Comparison of ENCODE assay signal across 21 cellular contexts in genomic region chr16:78990309-78990701, GRCh38.
DNase-seq lines count a peak whose midpoint lies in the region; ATAC-seq and TF ChIP-seq lines count a peak whose summit lies in the region.
"Had no signal": no experiment of that assay in that cellular context is flagged by ENCODE, and none has a peak within 500 bp of the region (broad histone marks: within the 10 kb centered on the region; RNA-seq: fewer than 3 reads in every experiment).

No MANE protein-coding gene starts in this region.

- DNase-seq in Right ventricle myocardium superior (no peak), heart left ventricle (no peak), left kidney (ENCODE audit: low read depth, low spot score) (peak; percentile 38), NCI-H526 treated with DMSO at 0.1 percent for 48 hours (lab: John Stamatoyannopoulos, UW) (no peak), NCI-H1417 treated with DMSO at 0.1 percent for 48 hours (lab: John Stamatoyannopoulos, UW) (no peak), NCI-H510A (lab: John Stamatoyannopoulos, UW) (no peak)
- DNase-seq: activated CD4-positive, alpha-beta T cell treated with anti-CD3 and anti-CD28 coated beads, Interleukin-2, amount 10 ng/mL, durations not matched to agents 24 days and 14 days; activated T-cell treated with anti-CD3 and anti-CD28 coated beads for 4 hours; body of pancreas; DMS79 treated with DMSO at 0.1 percent for 48 hours; gastrocnemius medialis; lower lobe of right lung; NCI-H1930; nephron progenitor cell; stimulated activated naive CD4-positive, alpha-beta T cell treated with Interleukin-2 at 50 U/mL for 16 hours; T1000; upper lobe of right lung had no signal

- no peak overlapping the region for H3K4me3 ChIP-seq in heart left ventricle
- H3K4me3 ChIP-seq: body of pancreas, gastrocnemius medialis, K562, lower lobe of right lung, SJSA1, upper lobe of right lung had no signal

- H3K27ac ChIP-seq in heart left ventricle = no peak overlapping the region
- H3K27ac ChIP-seq: body of pancreas, gastrocnemius medialis, lower lobe of right lung, SJSA1, upper lobe of right lung had no signal

- ATAC-seq in Right ventricle myocardium superior (ENCODE audit: poor library complexity) = peak; percentile 19
- no peak for ATAC-seq in heart left ventricle
- ATAC-seq in HG03432 (IDR thresholded peaks at IDR 0.05; ENCODE audit: unreplicated experiment) = peak; percentile 47
- no peak for ATAC-seq in HG03196 (IDR thresholded peaks at IDR 0.05; ENCODE audit: unreplicated experiment)
- ATAC-seq: body of pancreas, gastrocnemius medialis, K562, lower lobe of right lung, upper lobe of right lung had no signal

- H3K4me1 ChIP-seq in heart left ventricle = peaks cover 0 to 13% (median 3%) of the 10 kb centered on the region in 12 donors
- H3K4me1 ChIP-seq: body of pancreas, gastrocnemius medialis, lower lobe of right lung, SJSA1, upper lobe of right lung had no signal

- H3K36me3 ChIP-seq in heart left ventricle = no peaks in the 10 kb centered on the region
- H3K36me3 ChIP-seq: gastrocnemius medialis, lower lobe of right lung, SJSA1, upper lobe of right lung had no signal

- intact Hi-C loops in Right ventricle myocardium superior (cut with DNase I) = no loop called here
- intact Hi-C loops in heart left ventricle (cut with DNase I) = no loop called here

- no peaks in the 10 kb centered on the region for H3K9me3 ChIP-seq in heart left ventricle
- H3K9me3 ChIP-seq: body of pancreas, gastrocnemius medialis, lower lobe of right lung, SJSA1, upper lobe of right lung had no signal

- WGBS in heart left ventricle, 4 donors = 44 to 62% (median 54%) methylated on average over 5 of the region's 5 CpGs

- TF ChIP-seq POLR2A in heart left ventricle (IDR thresholded peaks at IDR 0.05) = no peak

- H3K27me3 ChIP-seq in heart left ventricle = no peaks in the 10 kb centered on the region
- H3K27me3 ChIP-seq: body of pancreas, gastrocnemius medialis, SJSA1, upper lobe of right lung had no signal

- no peak for TF ChIP-seq CTCF in heart left ventricle (IDR thresholded peaks at IDR 0.05)

Comparison
In these comparisons a context has a peak if more than half of its experiments do, and no peak if none do; other contexts are left out.
1. ATAC-seq: peak in Right ventricle myocardium superior (single experiment) and HG03432 (single experiment); none in heart left ventricle (0 of 4) and HG03196 (single experiment).